In genomic region chr9:385818-386398, GRCh38 we compare ENCODE assay signal across 7 cellular contexts.
DNase-seq lines count a peak whose midpoint lies in the region; ATAC-seq and TF ChIP-seq lines count a peak whose summit lies in the region.

No MANE protein-coding gene starts in this region.

- intact Hi-C loops in left colon (cut with DNase I, micrococcal nuclease) (loop anchor here in 1 of 2 donors (10.0 kb wide), 1 partner anchor 629 kb away; no protein-coding TSS in a partner anchor), tibial artery (cut with DNase I; ENCODE audit: low total_unique reads) (loop anchor here (5.0 kb wide), 1 partner anchor 416 kb away; no protein-coding TSS in a partner anchor)

- peak; percentile 90 for TF ChIP-seq CTCF in choroid plexus epithelial cell (conservative IDR thresholded peaks at IDR 0.05; ENCODE audit: low read depth, low read length)
- peak; percentile 81 to 82 for TF ChIP-seq CTCF in tibial artery (IDR thresholded peaks at IDR 0.05)

- no peaks in the 10 kb centered on the region for H3K9me3 ChIP-seq in tibial artery

- DNase-seq in GM03348 (ENCODE audit: low spot score), result peak; percentile 74
- peak; percentile 58 for DNase-seq in LHCN-M2 (ENCODE audit: low read depth)
- peak; percentile 75 for DNase-seq in RKO (ENCODE audit: low spot score)
- peak; percentile 75 for DNase-seq in choroid plexus epithelial cell (ENCODE audit: low read depth)
- peak in 1 of 2 donors; percentile 38 for DNase-seq in left colon
- peak in 1 of 2 donors; percentile 31 for DNase-seq in tibial artery

- H3K4me1 ChIP-seq in tibial artery, result no peaks in the 10 kb centered on the region

- peak; percentile 94 for ATAC-seq in left colon
- ATAC-seq in GM18868 (IDR thresholded peaks at IDR 0.05; ENCODE audit: unreplicated experiment), result no peak

- H3K4me3 ChIP-seq in choroid plexus epithelial cell (ENCODE audit: low read depth, low read length) (no peak overlapping the region), tibial artery (no peak overlapping the region)

- H3K27ac ChIP-seq in tibial artery, result no peak overlapping the region

- H3K27me3 ChIP-seq in tibial artery, result no peaks in the 10 kb centered on the region

- peaks cover 0 to 12% (median 4%) of the 10 kb centered on the region in 3 donors for H3K36me3 ChIP-seq in tibial artery
